In the genomic region with DNA sequence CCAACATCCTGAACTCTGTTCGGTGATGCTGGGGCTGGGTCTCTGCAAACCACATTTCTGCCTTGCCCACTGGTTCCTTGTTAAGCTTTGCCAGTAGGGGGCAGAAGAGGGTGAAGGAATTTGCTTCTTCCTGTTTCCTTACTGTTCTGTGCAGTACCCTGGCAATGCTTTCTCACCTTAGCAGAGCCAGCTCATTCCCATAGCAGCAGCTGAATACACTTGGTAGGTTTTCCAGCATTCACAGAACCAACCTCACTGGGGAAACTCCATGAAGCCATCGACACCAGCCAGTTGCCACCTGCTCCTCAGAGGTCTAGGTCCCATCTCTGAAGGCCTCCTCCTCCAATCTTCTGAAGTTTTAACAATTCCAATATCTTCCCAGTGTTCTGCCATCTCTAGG, we compare ENCODE assay signal across 8 cellular contexts.
A peak's percentile ranks its signal among the peaks of the same experiment; 100 is the strongest.
DNase-seq lines count a peak whose midpoint lies in the region; ATAC-seq lines count a peak whose summit lies in the region.

No MANE protein-coding gene starts in this region.

- ATAC-seq in GM18867 (IDR thresholded peaks at IDR 0.05; ENCODE audit: unreplicated experiment): peak; percentile 45
- peak; percentile 30 for ATAC-seq in HG03175 (IDR thresholded peaks at IDR 0.05; ENCODE audit: unreplicated experiment)

- no peak overlapping the region for H3K9ac ChIP-seq in BLaER1

- peak overlapping the region; percentile 45; the same call in 1 of the 2 replicates for H3K4me2 ChIP-seq in BLaER1

- H3K36me3 ChIP-seq in BLaER1: no peaks in the 10 kb centered on the region

- H3K4me1 ChIP-seq in BLaER1: peaks cover 46% of the 10 kb centered on the region

- H4K20me1 ChIP-seq in BLaER1: no peaks in the 10 kb centered on the region

- no peaks in the 10 kb centered on the region for H3K27me3 ChIP-seq in BLaER1

- H3K4me3 ChIP-seq in BLaER1: no peak overlapping the region

- no peaks in the 10 kb centered on the region for H3K9me3 ChIP-seq in BLaER1

- DNase-seq in OCI-M1 (lab: John Stamatoyannopoulos, UW) (peak; percentile 68), glomerular endothelial cell (ENCODE audit: extremely low read depth, low read depth, low spot score) (peak; percentile 60), GM03348 (ENCODE audit: low spot score) (no peak), HuH-7.5 (ENCODE audit: low spot score) (no peak), NCI-H1436 (lab: John Stamatoyannopoulos, UW) (no peak)

- H3K27ac ChIP-seq in BLaER1: no peak overlapping the region

Comparison
In these comparisons a context has a peak if more than half of its experiments do, and no peak if none do; other contexts are left out.
1. DNase-seq: peak in OCI-M1 (single experiment) and glomerular endothelial cell (single experiment); none in GM03348 (single experiment), HuH-7.5 (single experiment) and NCI-H1436 (single experiment).